In genomic region chr5:135081240-135081639, GRCh38 we compare ENCODE assay signal across 2 cellular contexts.
TF ChIP-seq lines count a peak whose summit lies in the region.

No MANE protein-coding gene starts in this region.

TF ChIP-seq in HepG2, 621 proteins besides CTCF, POLR2A, EP300 and RAD21:
- TF ChIP-seq ZFP1 (CRISPR knock-in tag; IDR thresholded peaks at IDR 0.05) (peak; percentile 96; the same call in 1 of the 2 replicates), ZNF562 (CRISPR knock-in tag; IDR thresholded peaks at IDR 0.05; ENCODE audit: borderline replicate concordance) (no peak)

TF ChIP-seq in K562, 482 proteins besides CTCF, POLR2A, EP300 and RAD21:
- TF ChIP-seq NBN (IDR thresholded peaks at IDR 0.05; ENCODE audit: low read depth): no peak
- no peak for TF ChIP-seq MBD1 (CRISPR knock-in tag; IDR thresholded peaks at IDR 0.05)
- TF ChIP-seq FOSL1 (tag; conservative IDR thresholded peaks at IDR 0.05): no peak
- TF ChIP-seq ZFP1 (CRISPR knock-in tag; IDR thresholded peaks at IDR 0.05): peak; percentile 74; the same call in 1 of the 2 replicates
- peak; percentile 62; the same call in 1 of the 2 replicates for TF ChIP-seq TRIM28 (IDR thresholded peaks at IDR 0.05)
- TF ChIP-seq NFYB (IDR thresholded peaks at IDR 0.05; ENCODE audit: extremely low read depth, insufficient read length): no peak
- no peak for TF ChIP-seq CEBPG (CRISPR knock-in tag; IDR thresholded peaks at IDR 0.05)
- no peak for TF ChIP-seq CEBPG (tag; conservative IDR thresholded peaks at IDR 0.05 in 1 of 2, IDR thresholded peaks at IDR 0.05 in 1 of 2)
- no peak for TF ChIP-seq E2F8 (IDR thresholded peaks at IDR 0.05; ENCODE audit: low read depth, partially characterized antibody)
TF ChIP-seq in K562: peak in this region for 2.
